In genomic region chr5:68970617-68971016, GRCh38 we compare ENCODE assay signal across 20 cellular contexts.
DNase-seq lines count a peak whose midpoint lies in the region; ATAC-seq and TF ChIP-seq lines count a peak whose summit lies in the region.
"Had no signal": no experiment of that assay in that cellular context is flagged by ENCODE, and none has a peak within 500 bp of the region (broad histone marks: within the 10 kb centered on the region; RNA-seq: fewer than 3 reads in every experiment).

No MANE protein-coding gene starts in this region.

- H3K36me3 Mint-ChIP-seq in GM23338 (ENCODE audit: low read depth) (peaks cover 3% of the 10 kb centered on the region; the same call in 2 of the 3 replicates), Calu3 (ENCODE audit: insufficient read depth, unreplicated experiment) (no peaks in the 10 kb centered on the region)
- H3K36me3 Mint-ChIP-seq: CD4-positive, CD25-positive, alpha-beta regulatory T cell; CD8-positive, alpha-beta T cell had no signal

- H3K27me3 Mint-ChIP-seq in GM23338 (ENCODE audit: insufficient read depth, low read depth, poor library complexity) (peaks cover 5% of the 10 kb centered on the region), Calu3 (ENCODE audit: unreplicated experiment) (peaks cover 20% of the 10 kb centered on the region)

- peaks cover 10% of the 10 kb centered on the region; the same call in 2 of the 3 replicates for H3K9me3 Mint-ChIP-seq in GM23338
- H3K9me3 Mint-ChIP-seq in Calu3 (ENCODE audit: low read depth, unreplicated experiment): peaks cover 1% of the 10 kb centered on the region

- no peaks in the 10 kb centered on the region for H3K79me2 ChIP-seq in GM23338 (replicated peaks; ENCODE audit: insufficient read depth)

- CTCF ChIA-PET in Calu3 (lab: Charles Lee): no interaction called here

- H3F3A ChIP-seq in GM23338 (replicated peaks; ENCODE audit: low read depth): no peaks in the 10 kb centered on the region

- H3K36me3 ChIP-seq in GM23338 (ENCODE audit: insufficient read depth) (no peaks in the 10 kb centered on the region), brain microvascular endothelial cell (replicated peaks) (no peaks in the 10 kb centered on the region)
- H3K36me3 ChIP-seq: BLaER1, HAP-1 had no signal

- H3K4me3 Mint-ChIP-seq in GM23338: no peak overlapping the region
- H3K4me3 Mint-ChIP-seq in Calu3 (ENCODE audit: low read depth, unreplicated experiment): no peak overlapping the region
- H3K4me3 Mint-ChIP-seq: B cell; CD4-positive, CD25-positive, alpha-beta regulatory T cell; CD8-positive, alpha-beta T cell; HFFc6 had no signal

- DNase-seq in GM23338 (ENCODE audit: low spot score) (no peak), brain microvascular endothelial cell (no peak), kidney tubule cell (ENCODE audit: low spot score) (peak; percentile 20), Calu3 (no peak), superior temporal gyrus (ENCODE audit: extremely low spot score) (no peak)
- DNase-seq: Caco-2; CD4-positive, CD25-positive, alpha-beta regulatory T cell; CD8-positive, alpha-beta T cell; DMS 273 treated with DMSO at 0.1 percent for 48 hours; DMS79; EL; GDM1; HFFc6 had no signal

- in situ Hi-C loops in brain microvascular endothelial cell (cut with HindIII; ENCODE audit: low pct_ligation_motif_present, low sequenced_read_pairs): no loop called here

- TF ChIP-seq CTCF in GM23338 (conservative IDR thresholded peaks at IDR 0.05; ENCODE audit: low read depth in 2 of 2) (no peak), brain microvascular endothelial cell (IDR thresholded peaks at IDR 0.05; ENCODE audit: low read depth, low read length, missing control alignments) (peak; percentile 2), Calu3 (IDR thresholded peaks at IDR 0.05; ENCODE audit: unreplicated experiment) (no peak)

- ATAC-seq in GM23338 (no peak), HG02642 (IDR thresholded peaks at IDR 0.05; ENCODE audit: poor library complexity, unreplicated experiment) (no peak)
- ATAC-seq: CD8-positive, alpha-beta T cell; GM12878 had no signal

- no peaks in the 10 kb centered on the region for H3K4me1 Mint-ChIP-seq in GM23338
- no peaks in the 10 kb centered on the region for H3K4me1 Mint-ChIP-seq in Calu3 (ENCODE audit: low read depth, unreplicated experiment)
- H3K4me1 Mint-ChIP-seq: B cell; CD4-positive, CD25-positive, alpha-beta regulatory T cell had no signal

- H3K27ac ChIP-seq in GM23338 (ENCODE audit: low read depth) (no peak overlapping the region), brain microvascular endothelial cell (no peak overlapping the region)
- H3K27ac ChIP-seq: 22Rv1, BLaER1, C4-2B had no signal

- H3K9me2 ChIP-seq in GM23338 (ENCODE audit: insufficient read depth): no peaks in the 10 kb centered on the region

- H3K4me3 ChIP-seq in GM23338: no peak overlapping the region
- no peak overlapping the region for H3K4me3 ChIP-seq in brain microvascular endothelial cell (ENCODE audit: low read depth, low read length)
- H3K4me3 ChIP-seq: BLaER1, GM12878, HAP-1 had no signal

- intact Hi-C loops in Calu3 (cut with micrococcal nuclease; ENCODE audit: unreplicated experiment): no loop called here

- H3K4me2 ChIP-seq in GM23338: no peak overlapping the region
- H3K4me2 ChIP-seq: BLaER1 had no signal

- H3K27ac Mint-ChIP-seq in GM23338: no peak overlapping the region
- no peak overlapping the region for H3K27ac Mint-ChIP-seq in Calu3 (ENCODE audit: unreplicated experiment)
- H3K27ac Mint-ChIP-seq: B cell; CD4-positive, CD25-positive, alpha-beta regulatory T cell; CD8-positive, alpha-beta T cell; HFFc6 had no signal

- H3K27me3 ChIP-seq in GM23338 (ENCODE audit: insufficient read depth): no peaks in the 10 kb centered on the region
- no peaks in the 10 kb centered on the region for H3K27me3 ChIP-seq in brain microvascular endothelial cell (replicated peaks)
- H3K27me3 ChIP-seq: BLaER1 had no signal

- peak overlapping the region; percentile 4 for H2AFZ ChIP-seq in GM23338

- BruUV-seq in Calu3 (replicated peaks; lab: Mats Ljungman, UMichigan): no TSS peak

- no peaks in the 10 kb centered on the region for H4K20me1 ChIP-seq in GM23338 (replicated peaks; ENCODE audit: insufficient read depth)
- H4K20me1 ChIP-seq: BLaER1 had no signal

- H3K4me1 ChIP-seq in GM23338 (ENCODE audit: insufficient read depth): no peaks in the 10 kb centered on the region
- H3K4me1 ChIP-seq: BLaER1, Caco-2, HAP-1 had no signal

TF ChIP-seq in GM23338, 12 proteins besides CTCF, POLR2A, EP300 and RAD21 (continues in another document):
- TF ChIP-seq STAT1 (IDR thresholded peaks at IDR 0.05; ENCODE audit: unreplicated experiment): no peak
- no peak for TF ChIP-seq ZNF462 (CRISPR knock-in tag; IDR thresholded peaks at IDR 0.05)
- TF ChIP-seq ZNF331 (CRISPR knock-in tag; IDR thresholded peaks at IDR 0.05; ENCODE audit: low read depth): no peak
- no peak for TF ChIP-seq NANOG (IDR thresholded peaks at IDR 0.05; ENCODE audit: borderline replicate concordance)
- TF ChIP-seq ETS1 (IDR thresholded peaks at IDR 0.05): no peak
- no peak for TF ChIP-seq POLR2AphosphoS5 (IDR thresholded peaks at IDR 0.05; ENCODE audit: low read depth)
- no peak for TF ChIP-seq EZH2phosphoT487 (IDR thresholded peaks at IDR 0.05; ENCODE audit: unreplicated experiment)
